ENCODE assay signal across 8 cellular contexts in the genomic region with DNA sequence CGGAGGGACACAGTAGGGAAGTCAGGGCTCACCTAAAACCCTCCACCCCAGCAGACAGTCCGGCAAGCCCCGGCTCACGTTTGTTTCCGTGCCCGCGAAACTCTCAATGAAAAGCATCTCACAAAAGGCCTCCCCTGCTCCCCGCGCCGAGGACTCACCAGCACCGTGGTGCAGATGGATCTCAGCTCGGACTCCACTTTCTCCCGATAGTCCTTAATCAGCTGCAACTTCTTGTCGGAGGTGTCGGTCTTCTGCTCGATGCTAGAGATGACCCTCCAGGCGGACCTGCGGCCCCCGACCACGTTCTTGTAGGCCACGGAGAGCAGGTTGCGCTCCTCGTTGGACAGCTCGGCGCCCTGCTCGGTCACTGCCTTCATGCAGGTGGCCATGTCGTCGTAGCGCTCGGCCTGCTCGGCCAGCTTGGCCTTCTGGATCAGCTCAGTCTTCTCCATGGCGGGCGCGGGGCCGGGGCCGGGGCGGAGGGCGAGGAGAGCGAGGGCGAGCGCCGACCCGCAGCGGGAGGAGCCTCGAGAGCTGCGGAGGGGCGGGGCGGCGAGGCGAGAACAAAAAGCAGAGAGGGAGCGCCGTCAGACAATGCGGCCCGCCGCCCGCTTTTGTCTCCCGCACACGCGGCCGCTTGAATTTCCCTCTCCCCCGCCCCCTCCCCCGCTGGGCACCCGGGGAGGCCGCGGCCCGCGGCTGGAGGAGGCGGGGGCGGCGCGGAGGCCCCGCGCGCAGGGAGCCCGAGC. TPM values are rescaled to one million over a fixed set of nuclear protein-coding genes. Genes with fewer than 3 reads are reported as not detected.
DNase-seq lines count a peak whose midpoint lies in the region; ATAC-seq lines count a peak whose summit lies in the region.

No MANE protein-coding gene starts in this region.

- intact Hi-C loops in left colon (cut with DNase I, micrococcal nuclease): no loop called here

- peak; percentile 60 for DNase-seq in A172 (ENCODE audit: low spot score)
- DNase-seq in NCI-H345 (lab: John Stamatoyannopoulos, UW): peak; percentile 94
- DNase-seq in activated CD4-positive, alpha-beta T cell treated with anti-CD3 and anti-CD28 coated beads for 24 hours (ENCODE audit: low read depth in 2 of 2): peak; percentile 58 to 67
- peak; percentile 66 for DNase-seq in cerebellar cortex (ENCODE audit: low spot score)
- DNase-seq in left colon: peak; percentile 72 to 85
- peak; percentile 77 for DNase-seq in stimulated activated CD4-positive, alpha-beta T cell treated with anti-CD3 and anti-CD28 coated beads, Interleukin-1b, Interleukin-23, amount 100 ng/mL, for 48 hours

- ATAC-seq in GM18867 (IDR thresholded peaks at IDR 0.05; ENCODE audit: unreplicated experiment) (peak; percentile 45), HG03097 (IDR thresholded peaks at IDR 0.05; ENCODE audit: low FRiP score, unreplicated experiment) (peak; percentile 38), left colon (peak; percentile 69)

RNA-seq across cellular contexts. Expression of a gene that starts 0.6 kb away (rescaled TPM):
- total RNA-seq in A172 (2014; rRNA removed; shearing (Covaris generic)): 746 and 807 TPM in 2 replicates
- 100 to 1,000 TPM; 163 to 227 TPM for total RNA-seq in left colon

Comparison
In these comparisons a context has a peak if more than half of its experiments do, and no peak if none do; other contexts are left out.
1. Peak in every context shown above with its lines: DNase-seq and ATAC-seq.